In the genomic region with DNA sequence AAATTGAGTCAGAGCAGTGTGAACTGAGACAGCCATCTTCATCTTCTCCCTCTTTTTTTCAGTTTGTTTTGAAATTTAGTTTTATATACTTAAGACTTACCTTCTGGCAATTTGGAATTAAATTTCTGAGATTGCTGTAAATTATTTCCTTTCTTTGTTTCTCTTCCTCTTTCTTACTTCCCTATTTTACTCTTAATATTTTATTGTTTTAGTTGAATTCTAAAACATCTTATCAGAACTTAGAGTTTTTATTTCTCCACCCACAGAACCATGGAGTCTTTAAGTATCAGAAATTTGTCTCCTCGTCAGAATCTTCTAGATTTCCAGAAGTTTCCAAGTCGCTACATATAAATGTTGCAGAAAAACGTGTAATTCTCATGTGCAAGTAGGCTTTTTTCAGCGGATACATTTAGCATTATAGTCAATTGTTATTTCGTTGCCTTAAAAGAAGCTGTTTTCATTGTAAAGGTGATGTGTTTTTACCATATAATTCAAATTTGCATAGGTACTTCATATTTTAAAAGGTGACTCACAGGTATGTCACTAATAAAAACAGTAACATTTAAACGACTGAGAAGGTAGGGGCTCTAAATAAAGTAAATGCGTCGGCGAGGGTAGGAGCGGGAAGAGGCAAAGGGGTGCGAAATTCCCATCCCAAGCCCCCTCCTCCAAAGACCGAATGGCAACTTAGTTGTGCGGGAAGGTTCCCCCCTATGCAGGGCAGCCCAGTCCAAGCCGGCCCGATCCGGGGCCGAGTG, we compare ENCODE assay signal across 8 cellular contexts. TPM values are rescaled to one million over a fixed set of nuclear protein-coding genes. Genes with fewer than 3 reads are reported as not detected.
DNase-seq lines count a peak whose midpoint lies in the region; ATAC-seq and TF ChIP-seq lines count a peak whose summit lies in the region.

No MANE protein-coding gene starts in this region.

- no peak for DNase-seq in AG04450 (ENCODE audit: low read depth, low spot score)
- DNase-seq in HFFc6: no peak
- DNase-seq in T-helper 17 cell: no peak
- peak; percentile 8 for DNase-seq in germinal center (ENCODE audit: low spot score)
- DNase-seq in sigmoid colon: no peak
- no peak for DNase-seq in NCI-H1048 (lab: John Stamatoyannopoulos, UW)
- no peak for DNase-seq in KG1 (lab: John Stamatoyannopoulos, UW)
- DNase-seq in DMS79 (lab: John Stamatoyannopoulos, UW): no peak

- H3K4me1 Mint-ChIP-seq in HFFc6 (ENCODE audit: low read depth) (peaks cover 45% of the 10 kb centered on the region), T-helper 17 cell (peaks cover 2% of the 10 kb centered on the region)

- CTCF ChIA-PET in AG04450 (lab: Charles Lee): no interaction called here

- TF ChIP-seq CTCF in AG04450 (IDR thresholded peaks at IDR 0.05; ENCODE audit: low read depth, low read length) (no peak), HFFc6 (IDR thresholded peaks at IDR 0.05) (no peak), sigmoid colon (IDR thresholded peaks at IDR 0.05) (no peak)

- no peak for TF ChIP-seq POLR2A in sigmoid colon (IDR thresholded peaks at IDR 0.05)

- POLR2A ChIA-PET in AG04450 (lab: Yijun Ruan, JAX): no interaction called here

- H3K4me3 ChIP-seq in AG04450 (ENCODE audit: low read depth, low read length): peak overlapping the region; percentile 91
- H3K4me3 ChIP-seq in sigmoid colon: peak overlapping the region; percentile 81 to 99 (median 94)

- no peak for TF ChIP-seq EP300 in sigmoid colon (IDR thresholded peaks at IDR 0.05)

- no peaks in the 10 kb centered on the region; the same call in 1 of the 2 replicates for H3K9me3 ChIP-seq in AG04450 (ENCODE audit: control insufficient read depth, insufficient read depth, low read length)
- H3K9me3 ChIP-seq in T-helper 17 cell (ENCODE audit: control insufficient read depth, low read length, poor library complexity, severe bottlenecking): no peaks in the 10 kb centered on the region
- H3K9me3 ChIP-seq in sigmoid colon: no peaks in the 10 kb centered on the region

- H3K4me1 ChIP-seq in sigmoid colon: peaks cover 0 to 29% (median 14%) of the 10 kb centered on the region in 4 donors

- H3K27me3 ChIP-seq in AG04450 (ENCODE audit: control insufficient read depth, insufficient read depth, low read length) (peaks cover 5% of the 10 kb centered on the region), sigmoid colon (no peaks in the 10 kb centered on the region)

- H3K27ac ChIP-seq in AG04450 (ENCODE audit: low read depth, low read length) (no peak overlapping the region), sigmoid colon (peak overlapping the region; percentile 85 to 88 (median 88))

- H3K36me3 ChIP-seq in sigmoid colon: no peaks in the 10 kb centered on the region

- H3K9me3 Mint-ChIP-seq in HFFc6: no peaks in the 10 kb centered on the region

- H3K27ac Mint-ChIP-seq in HFFc6: peak overlapping the region; percentile 93
- peak overlapping the region; percentile 16 for H3K27ac Mint-ChIP-seq in T-helper 17 cell

- ATAC-seq in T-helper 17 cell: no peak

- WGBS in sigmoid colon, 2 donors: 10 to 14% methylated on average over 17 of the region's 17 CpGs

- H3K36me3 Mint-ChIP-seq in HFFc6 (ENCODE audit: low read depth) (no peaks in the 10 kb centered on the region), T-helper 17 cell (ENCODE audit: low read depth) (no peaks in the 10 kb centered on the region)

- H3K27me3 Mint-ChIP-seq in HFFc6 (ENCODE audit: insufficient read depth): peaks cover 2% of the 10 kb centered on the region; the same call in 1 of the 2 replicates
- peaks cover 26% of the 10 kb centered on the region for H3K27me3 Mint-ChIP-seq in T-helper 17 cell

- intact Hi-C loops in sigmoid colon (cut with DNase I): no loop called here

- H3K4me3 Mint-ChIP-seq in HFFc6 (peak overlapping the region; percentile 91), T-helper 17 cell (peak overlapping the region; percentile 92)

RNA-seq across cellular contexts. Expression of a gene that starts 0.9 kb away (rescaled TPM):
- polyA plus RNA-seq in AG04450 (2011; rRNA removed): 10.8 and 13.7 TPM in 2 replicates
- polyA minus RNA-seq in AG04450 (2011; rRNA and poly(A)+ RNA removed): 9.2 and 12.9 TPM in 2 replicates
- total RNA-seq in HFFc6 (2021; fragmentation: NEBNext Ultra II Directional; extraction: Animal tissue kit (Norgen Biotek cat#: 25700)): 10 to 100 TPM; 18.3 to 21.2 (median 19.4) TPM
- 1 to 10 TPM; 2.5 to 5.5 TPM for total RNA-seq in T-helper 17 cell
- 10 to 100 TPM; 11.8 to 14.9 (median 13.5) TPM for total RNA-seq in sigmoid colon
- 10 to 100 TPM; 24.8 to 59.6 (median 31.2) TPM for polyA plus RNA-seq in sigmoid colon
